11 cellular contexts compared by ENCODE assay signal in the genomic region with DNA sequence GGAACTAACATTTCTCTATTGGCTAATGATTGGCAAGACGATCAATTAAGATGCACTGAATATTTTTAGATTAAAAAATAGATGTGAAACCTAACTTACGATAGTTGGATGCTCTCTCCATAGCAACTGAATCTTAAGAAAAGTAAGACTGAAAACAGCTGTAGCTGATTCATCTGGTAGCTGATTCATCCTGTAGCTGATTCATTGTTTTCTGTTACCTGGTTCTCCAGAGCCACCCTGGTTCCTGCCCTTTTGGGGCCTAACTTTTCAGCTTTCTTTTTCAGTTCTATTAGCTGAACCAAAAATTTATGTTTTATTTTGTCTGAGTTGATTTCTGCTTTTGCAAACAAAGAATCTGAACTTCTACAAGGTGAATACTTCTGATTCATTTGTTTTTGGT. TPM values are rescaled to one million over a fixed set of nuclear protein-coding genes. Genes with fewer than 3 reads are reported as not detected.
DNase-seq lines count a peak whose midpoint lies in the region; ATAC-seq and TF ChIP-seq lines count a peak whose summit lies in the region.
"Had no signal": no experiment of that assay in that cellular context is flagged by ENCODE, and none has a peak within 500 bp of the region (broad histone marks: within the 10 kb centered on the region; RNA-seq: fewer than 3 reads in every experiment).

No MANE protein-coding gene starts in this region.

- H3K9me3 ChIP-seq in osteoblast (ENCODE audit: low read depth, low read length), result no peaks in the 10 kb centered on the region
- H3K9me3 ChIP-seq: SJSA1 had no signal

- no peaks in the 10 kb centered on the region for H3K36me3 ChIP-seq in osteoblast (ENCODE audit: insufficient read depth, low read length)
- H3K36me3 ChIP-seq: SJSA1 had no signal

- peaks cover 6% of the 10 kb centered on the region for H3K4me1 ChIP-seq in osteoblast (ENCODE audit: insufficient read depth, low read length)

- H4K20me1 ChIP-seq in osteoblast (ENCODE audit: insufficient read depth, low read length), result no peaks in the 10 kb centered on the region

- H3K4me2 ChIP-seq in osteoblast (ENCODE audit: insufficient read depth, low read length), result no peak overlapping the region

- H2AFZ ChIP-seq in osteoblast (ENCODE audit: low read length), result no peak overlapping the region

- ATAC-seq in GM21423 (IDR thresholded peaks at IDR 0.05; ENCODE audit: unreplicated experiment), result peak; percentile 60

- H3K27me3 ChIP-seq in osteoblast (ENCODE audit: insufficient read depth, low read length), result peaks cover 23% of the 10 kb centered on the region

- no peaks in the 10 kb centered on the region for H3K79me2 ChIP-seq in osteoblast (ENCODE audit: insufficient read depth, low read length)

- H3K27ac ChIP-seq in osteoblast (ENCODE audit: low read depth, low read length), result no peak overlapping the region
- H3K27ac ChIP-seq: SJSA1 had no signal

- TF ChIP-seq CTCF in GM12865 (IDR thresholded peaks at IDR 0.05; ENCODE audit: insufficient read depth, low read depth, low read length, missing control alignments) (no peak), fibroblast of the aortic adventitia (IDR thresholded peaks at IDR 0.05; ENCODE audit: insufficient read depth, low read length) (no peak), osteoblast (IDR thresholded peaks at IDR 0.05; ENCODE audit: extremely low read depth, low read depth, low read length) (no peak)

- no peak overlapping the region for H3K4me3 ChIP-seq in GM12865 (ENCODE audit: low read depth, low read length)
- no peak overlapping the region for H3K4me3 ChIP-seq in fibroblast of the aortic adventitia (ENCODE audit: low read depth, low read length)
- H3K4me3 ChIP-seq in osteoblast (ENCODE audit: insufficient read depth, low read length), result no peak overlapping the region
- H3K4me3 ChIP-seq: SJSA1 had no signal

- DNase-seq in GM12865 (ENCODE audit: low read depth) (peak; percentile 60), HT1080 (ENCODE audit: low read depth) (peak; percentile 83), fibroblast of the aortic adventitia (ENCODE audit: low read depth) (peak; percentile 65), CD1c-positive myeloid dendritic cell (ENCODE audit: extremely low spot score) (no peak), NCI-H2081 (lab: John Stamatoyannopoulos, UW) (no peak), osteoblast (ENCODE audit: insufficient read length, low spot score, missing footprints) (no peak), DMS 273 treated with DMSO at 0.1 percent for 48 hours (lab: John Stamatoyannopoulos, UW) (no peak)
- DNase-seq: aorta, Kasumi-1 had no signal

RNA-seq across cellular contexts. Expression of gene SPR, which starts 22.7 kb away (rescaled TPM):
- total RNA-seq in HT1080 (2014; rRNA removed; shearing (Covaris generic)), result 62.4 and 64.4 TPM in 2 replicates
- polyA plus RNA-seq in HT1080 (2015; cell fraction: cytosol; rRNA removed), result 43.3 and 48.2 TPM in 2 replicates
- polyA plus RNA-seq in HT1080 (2015; cell fraction: nucleus; rRNA removed), result 24.9 and 26.2 TPM in 2 replicates
- total RNA-seq in fibroblast of the aortic adventitia (ENCODE audit: low replicate concordance), result 14.3 and 58.3 TPM in 2 replicates
- 17.0 and 19.2 TPM in 2 replicates for total RNA-seq in osteoblast

RNA-seq across cellular contexts. Expression of gene EXOC6B, which starts 38.7 kb away (rescaled TPM):
- 5.1 and 6.8 TPM in 2 replicates for total RNA-seq in HT1080 (2014; rRNA removed; shearing (Covaris generic))
- polyA plus RNA-seq in HT1080 (2015; cell fraction: cytosol; rRNA removed), result 4.7 and 5.8 TPM in 2 replicates
- polyA plus RNA-seq in HT1080 (2015; cell fraction: nucleus; rRNA removed), result 12.4 and 14.4 TPM in 2 replicates
- total RNA-seq in fibroblast of the aortic adventitia (ENCODE audit: low replicate concordance), result 28.4 and 30.2 TPM in 2 replicates
- 24.5 and 24.6 TPM in 2 replicates for total RNA-seq in osteoblast

RNA-seq across cellular contexts. Expression of gene EMX1, which starts 52.8 kb away (rescaled TPM):
- total RNA-seq in HT1080 (2014; rRNA removed; shearing (Covaris generic)), result not detected in 2 replicates
- not detected in 2 replicates for polyA plus RNA-seq in HT1080 (2015; cell fraction: cytosol; rRNA removed)
- not detected in 2 replicates for polyA plus RNA-seq in HT1080 (2015; cell fraction: nucleus; rRNA removed)
- total RNA-seq in fibroblast of the aortic adventitia (ENCODE audit: low replicate concordance) (not detected in 2 replicates), osteoblast (not detected in 2 replicates)
- total RNA-seq: aorta, SJSA1 had no signal
- polyA plus RNA-seq: aorta had no signal

Comparison
In these comparisons a context has a peak if more than half of its experiments do, and no peak if none do; other contexts are left out.
1. DNase-seq: peak in GM12865 (single experiment), HT1080 (single experiment) and fibroblast of the aortic adventitia (single experiment); none in CD1c-positive myeloid dendritic cell (single experiment), NCI-H2081 (0 of 2), osteoblast (single experiment) and DMS 273 treated with DMSO at 0.1 percent for 48 hours (single experiment).